11 cellular contexts compared by ENCODE assay signal in the genomic region with DNA sequence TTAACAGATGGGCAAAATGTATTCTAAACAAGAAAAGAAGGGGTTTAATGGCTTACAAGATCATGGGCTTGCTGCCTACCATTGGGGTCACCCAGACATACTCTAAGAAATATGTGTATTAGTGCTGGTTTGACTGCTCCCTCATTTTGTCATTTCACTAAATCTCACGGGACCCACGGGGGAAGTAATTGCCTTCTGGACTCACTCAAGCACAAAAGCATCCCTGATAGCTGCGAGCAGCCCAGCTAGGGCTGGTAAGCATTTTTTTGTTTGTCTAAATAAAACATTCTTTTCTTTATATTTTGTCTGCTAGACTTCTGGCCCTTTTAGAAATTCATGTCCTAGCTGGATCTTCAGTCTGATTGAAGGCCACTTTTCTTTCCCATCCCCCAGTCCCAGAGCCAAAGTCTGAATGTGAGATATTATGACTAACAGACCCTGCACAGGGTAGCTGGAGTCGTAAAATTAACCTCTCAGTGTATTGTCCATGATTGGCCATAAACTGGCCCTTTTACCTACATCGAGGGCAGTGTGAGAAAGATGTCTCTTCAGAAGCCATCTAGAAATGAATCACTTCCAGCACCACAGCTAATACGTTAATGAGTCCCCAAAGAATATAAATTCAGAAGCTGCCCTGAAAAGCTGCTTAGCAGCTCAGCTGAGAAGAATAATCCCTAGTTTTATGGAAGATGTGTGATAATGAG. TPM values are rescaled to one million over a fixed set of nuclear protein-coding genes. Genes with fewer than 3 reads are reported as not detected.
DNase-seq lines count a peak whose midpoint lies in the region; ATAC-seq and TF ChIP-seq lines count a peak whose summit lies in the region.
"Had no signal": no experiment of that assay in that cellular context is flagged by ENCODE, and none has a peak within 500 bp of the region (broad histone marks: within the 10 kb centered on the region; RNA-seq: fewer than 3 reads in every experiment).

No MANE protein-coding gene starts in this region.

- H3K27me3 ChIP-seq in OCI-LY3 (ENCODE audit: low read depth, low read length): peaks cover 56% of the 10 kb centered on the region
- H3K27me3 ChIP-seq in osteoblast (ENCODE audit: insufficient read depth, low read length): peaks cover 4% of the 10 kb centered on the region

- H3K4me1 ChIP-seq in OCI-LY3 (ENCODE audit: low read length) (peaks cover 22% of the 10 kb centered on the region), osteoblast (ENCODE audit: insufficient read depth, low read length) (no peaks in the 10 kb centered on the region)

- BruUV-seq in MCF 10A (replicated peaks; lab: Mats Ljungman, UMichigan): no TSS peak

- H3K4me3 Mint-ChIP-seq in MCF 10A (ENCODE audit: unreplicated experiment): no peak overlapping the region

- H3K4me2 ChIP-seq in OCI-LY3 (ENCODE audit: low read length) (peak overlapping the region; percentile 80), osteoblast (ENCODE audit: insufficient read depth, low read length) (no peak overlapping the region)

- intact Hi-C loops in sciatic nerve (cut with DNase I): no loop called here
- intact Hi-C loops in MCF 10A (cut with micrococcal nuclease): no loop called here

- no peak for TF ChIP-seq CTCF in OCI-LY3 (IDR thresholded peaks at IDR 0.05; ENCODE audit: low read depth, low read length)
- TF ChIP-seq CTCF in osteoblast (IDR thresholded peaks at IDR 0.05; ENCODE audit: extremely low read depth, low read depth, low read length): no peak
- no peak for TF ChIP-seq CTCF in MCF 10A (IDR thresholded peaks at IDR 0.05; ENCODE audit: unreplicated experiment)

- no peaks in the 10 kb centered on the region for H4K20me1 ChIP-seq in OCI-LY3 (ENCODE audit: insufficient read depth, low read length)
- H4K20me1 ChIP-seq in osteoblast (ENCODE audit: insufficient read depth, low read length): no peaks in the 10 kb centered on the region

- H3K9me3 Mint-ChIP-seq in MCF 10A (ENCODE audit: unreplicated experiment): no peaks in the 10 kb centered on the region

- H3K4me3 ChIP-seq in OCI-LY3 (ENCODE audit: low read length) (peak overlapping the region; percentile 49), osteoblast (ENCODE audit: insufficient read depth, low read length) (no peak overlapping the region)

- H3K36me3 Mint-ChIP-seq in MCF 10A (ENCODE audit: insufficient read depth, unreplicated experiment): peaks cover 40% of the 10 kb centered on the region

- DNase-seq in sciatic nerve (ENCODE audit: low spot score) (no peak), middle frontal gyrus (ENCODE audit: extremely low spot score, low spot score) (no peak), osteoblast (ENCODE audit: insufficient read length, low spot score, missing footprints) (no peak), MCF 10A (ENCODE audit: unreplicated experiment) (no peak)
- no peak for DNase-seq in activated CD4-positive, CD25-positive, alpha-beta regulatory T cell (lab: John Stamatoyannopoulos, UW)
- DNase-seq: activated T-cell treated with anti-CD3 and anti-CD28 coated beads, Interleukin-2, amount 50 U/mL, for 1 hour; DND-41; T1000 had no signal

- H2AFZ ChIP-seq in OCI-LY3 (ENCODE audit: low read depth, low read length) (no peak overlapping the region), osteoblast (ENCODE audit: low read length) (no peak overlapping the region)

- H3K27ac ChIP-seq in OCI-LY3 (ENCODE audit: low read length) (no peak overlapping the region), osteoblast (ENCODE audit: low read depth, low read length) (no peak overlapping the region)

- H3K9me3 ChIP-seq in OCI-LY3 (ENCODE audit: insufficient read depth, low read length) (no peaks in the 10 kb centered on the region), osteoblast (ENCODE audit: low read depth, low read length) (no peaks in the 10 kb centered on the region)

- peaks cover 6% of the 10 kb centered on the region for H3K4me1 Mint-ChIP-seq in MCF 10A (ENCODE audit: insufficient read depth, unreplicated experiment)

- H3K27ac Mint-ChIP-seq in MCF 10A (ENCODE audit: low read depth, unreplicated experiment): no peak overlapping the region

- POLR2A ChIA-PET in MCF 10A (lab: Yijun Ruan, JAX): interaction anchor here (0.6 to 1.0 kb wide), 2 partner anchors 14 to 168 kb away, joined by 3 read pairs; no protein-coding TSS in a partner anchor

- ATAC-seq in GM18858 (IDR thresholded peaks at IDR 0.05; ENCODE audit: unreplicated experiment) (peak; percentile 50), HG02798 (IDR thresholded peaks at IDR 0.05; ENCODE audit: poor library complexity, unreplicated experiment) (peak; percentile 49), sciatic nerve (peak; percentile 14)

- CTCF ChIA-PET in MCF 10A (lab: Yijun Ruan, JAX): interaction anchor here (0.6 to 17.3 kb wide), 6 partner anchors 12 to 190 kb away, joined by 3 to 432 read pairs (median 4); no protein-coding TSS in a partner anchor

- no peaks in the 10 kb centered on the region for H3K36me3 ChIP-seq in OCI-LY3 (replicated peaks; ENCODE audit: low read depth, low read length)
- H3K36me3 ChIP-seq in osteoblast (ENCODE audit: insufficient read depth, low read length): no peaks in the 10 kb centered on the region

- H3K79me2 ChIP-seq in OCI-LY3 (ENCODE audit: low read length) (no peaks in the 10 kb centered on the region), osteoblast (ENCODE audit: insufficient read depth, low read length) (no peaks in the 10 kb centered on the region)

- no peak overlapping the region for H3K9ac ChIP-seq in OCI-LY3 (ENCODE audit: low read length)

- H3K27me3 Mint-ChIP-seq in MCF 10A (ENCODE audit: insufficient read depth, unreplicated experiment): no peaks in the 10 kb centered on the region

RNA-seq across cellular contexts. Expression of gene GTF2A1, which starts 55.4 kb away (rescaled TPM):
- total RNA-seq in sciatic nerve (34.0 TPM), osteoblast (35.8 and 37.4 TPM in 2 replicates), MCF 10A (2022) (35.0 and 49.4 TPM in 2 replicates)
